Comparison of ENCODE assay signal across 32 cellular contexts in genomic region chr2:224202466-224202865, GRCh38.
"Had no signal": no experiment of that assay in that cellular context is flagged by ENCODE, and none has a peak within 500 bp of the region (broad histone marks: within the 10 kb centered on the region; RNA-seq: fewer than 3 reads in every experiment).

No MANE protein-coding gene starts in this region.

- DNase-seq: activated effector memory CD4-positive, alpha-beta T cell treated with anti-CD3 and anti-CD28 coated beads, Interleukin-2, amount 50 U/mL, for 16 hours; activated effector memory CD4-positive, alpha-beta T cell treated with Interleukin-2 at 50 U/mL for 16 hours; activated gamma-delta T cell; activated gamma-delta T cell treated with Interleukin-2 at 50 U/mL for 16 hours; activated naive CD4-positive, alpha-beta T cell; activated naive CD4-positive, alpha-beta T cell treated with anti-CD3 and anti-CD28 coated beads for 36 hours; activated naive CD4-positive, alpha-beta T cell treated with anti-CD3 and anti-CD28 coated beads, Interleukin-2, amount 10 ng/mL, durations not matched to agents 7 days and 5 days; activated naive CD4-positive, alpha-beta T cell treated with anti-CD3 and anti-CD28 coated beads, Interleukin-2, amount 50 U/mL, for 16 hours; activated naive CD4-positive, alpha-beta T cell treated with Interleukin-2 at 50 U/mL for 16 hours; activated naive CD8-positive, alpha-beta T cell treated with anti-CD3 and anti-CD28 coated beads for 36 hours; activated naive CD8-positive, alpha-beta T cell treated with anti-CD3 and anti-CD28 coated beads, Interleukin-2, amount 10 ng/mL, durations not matched to agents 7 days and 5 days; activated naive CD8-positive, alpha-beta T cell treated with anti-CD3 and anti-CD28 coated beads, Interleukin-2, amount 50 U/mL, for 24 hours; activated T-cell treated with anti-CD3 and anti-CD28 coated beads, Interleukin-2, amount 50 U/mL, for 1 hour; activated T-cell treated with anti-CD3 and anti-CD28 coated beads, Interleukin-2, amount 50 U/mL, for 24 hours; activated T-cell treated with anti-CD3 and anti-CD28 coated beads, Interleukin-2, amount 50 U/mL, for 4 hours; activated T-cell treated with anti-CD3 and anti-CD28 coated beads, Interleukin-2, amount 50 U/mL, for 48 hours; activated T-cell treated with anti-CD3 and anti-CD28 coated beads, Interleukin-2, amount 50 U/mL, for 72 hours; adrenal gland; amniotic stem cell; amygdala; anterior cingulate cortex; aorta; body of pancreas; brain microvascular endothelial cell; caudate nucleus; central memory CD4-positive, alpha-beta T cell; cerebellar nuclear complex had no signal

- H3K9me3 ChIP-seq: adrenal gland, ascending aorta, body of pancreas, breast epithelium had no signal

- H3K27me3 ChIP-seq: adrenal gland, ascending aorta, body of pancreas, brain microvascular endothelial cell, cardiac muscle cell had no signal

- H3K4me1 ChIP-seq: adrenal gland, ascending aorta, body of pancreas, breast epithelium had no signal

- H3K4me3 ChIP-seq: adrenal gland, ascending aorta, body of pancreas, breast epithelium, cardiac muscle cell had no signal

- H3K27ac ChIP-seq: adrenal gland, ascending aorta, body of pancreas, brain microvascular endothelial cell, breast epithelium, cardiac muscle cell had no signal

- H3K36me3 ChIP-seq: adrenal gland, ascending aorta, brain microvascular endothelial cell, breast epithelium, cardiac muscle cell had no signal

- ATAC-seq: activated naive CD4-positive, alpha-beta T cell treated with anti-CD3 and anti-CD28 coated beads, Interleukin-2, amount 50 U/mL, for 72 hours; activated naive CD8-positive, alpha-beta T cell treated with anti-CD3 and anti-CD28 coated beads, Interleukin-2, amount 50 U/mL, for 24 hours; activated T-cell treated with anti-CD3 and anti-CD28 coated beads, Interleukin-2, amount 50 U/mL, for 4 hours; activated T-cell treated with anti-CD3 and anti-CD28 coated beads, Interleukin-2, amount 50 U/mL, for 72 hours; activated T-helper 17 cell treated with anti-CD3 and anti-CD28 coated beads, Interleukin-2, amount 50 U/mL, for 72 hours; body of pancreas had no signal
